8 cellular contexts compared by ENCODE assay signal in the genomic region with DNA sequence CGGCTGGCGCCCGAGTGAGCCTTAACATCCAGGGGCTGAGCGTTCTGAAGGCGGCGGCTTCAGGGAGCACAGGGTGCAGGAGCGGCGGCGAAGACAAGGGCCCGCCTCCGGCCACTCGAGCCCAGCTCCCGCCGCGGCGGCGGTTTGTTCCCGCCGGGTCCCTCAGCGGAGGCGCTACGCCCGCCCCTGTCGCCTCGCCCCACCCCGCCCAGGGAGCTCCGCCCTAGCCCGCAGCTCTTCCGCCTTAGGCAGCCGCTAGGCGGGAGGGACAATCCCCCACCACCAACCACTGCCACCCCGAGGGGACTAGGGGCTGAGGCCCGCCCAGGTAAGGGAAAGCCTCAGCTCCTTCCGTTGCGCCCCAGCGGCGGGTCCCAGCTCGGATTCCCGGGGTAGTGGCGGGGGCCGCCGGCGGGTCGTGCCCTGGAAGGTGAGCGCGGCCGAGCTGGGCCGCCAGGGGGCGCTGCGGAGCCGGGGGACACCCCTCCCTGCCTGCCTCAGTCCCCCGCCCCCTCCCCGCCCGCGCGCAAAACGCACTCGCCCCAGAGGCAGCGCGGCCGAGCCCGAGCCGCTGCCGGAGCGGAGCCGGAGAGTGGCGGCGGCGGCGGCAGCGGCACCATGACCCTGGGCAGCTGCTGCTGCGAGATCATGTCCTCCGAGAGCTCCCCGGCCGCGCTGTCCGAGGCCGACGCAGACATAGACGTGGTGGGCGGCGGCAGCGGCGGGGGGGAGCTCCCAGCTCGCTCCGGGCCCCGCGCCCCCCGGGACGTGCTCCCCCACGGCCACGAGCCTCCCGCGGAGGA. TPM values are rescaled to one million over a fixed set of nuclear protein-coding genes. Genes with fewer than 3 reads are reported as not detected.
DNase-seq lines count a peak whose midpoint lies in the region; FAIRE-seq and TF ChIP-seq lines count a peak whose summit lies in the region.

A gene (plus strand): TSS at position 527 of the 803 bp plus-strand sequence. CDS start 92 bp downstream, at position 619.

- TF ChIP-seq POLR2A in H54 (IDR thresholded peaks at IDR 0.05; ENCODE audit: low read depth, low read length) (peak; percentile 78), transverse colon (IDR thresholded peaks at IDR 0.05) (peak; percentile 83)

- H3K9ac ChIP-seq in parathyroid adenoma: no peak within 1 kb of the TSS

- H3K9me3 Mint-ChIP-seq in glutamatergic neuron (ENCODE audit: unreplicated experiment): peaks cover 2% of the 10 kb centered on the region

- H3K4me3 ChIP-seq in parathyroid adenoma (ENCODE audit: low read depth, low read length) (peak within 1 kb of the TSS; percentile 54), transverse colon (peak within 1 kb of the TSS; percentile 61 to 85 (median 72))

- FAIRE-seq in H54 (lab: Jason Lieb, UNC): no peak

- H3K36me3 Mint-ChIP-seq in glutamatergic neuron (ENCODE audit: unreplicated experiment): no peaks in the 10 kb centered on the region

- peak within 1 kb of the TSS; percentile 80 for H3K4me3 Mint-ChIP-seq in glutamatergic neuron (ENCODE audit: unreplicated experiment)

- no peaks in the 10 kb centered on the region for H3K9me3 ChIP-seq in parathyroid adenoma (ENCODE audit: control insufficient read depth, low read length)
- H3K9me3 ChIP-seq in transverse colon: no peaks in the 10 kb centered on the region

- TF ChIP-seq CTCF in LNCAP (IDR thresholded peaks at IDR 0.05) (peak; percentile 95), glutamatergic neuron (IDR thresholded peaks at IDR 0.05; ENCODE audit: partially characterized antibody, unreplicated experiment) (peak; percentile 100), parathyroid adenoma (IDR thresholded peaks at IDR 0.05) (peak; percentile 75), transverse colon (IDR thresholded peaks at IDR 0.05) (peak; percentile 97 to 100 (median 98))

- 1% methylated on average over 91 of the region's 94 CpGs; no CpG with 5 or more reads in 1 of the 2 donors for WGBS in transverse colon (ENCODE audit: low coverage in 1 of 2), 2 donors

- peak within 1 kb of the TSS; percentile 83 for H3K4me2 ChIP-seq in parathyroid adenoma (ENCODE audit: low read length)

- intact Hi-C loops in transverse colon (cut with DNase I; ENCODE audit: low total_unique reads): no loop called here

- no peak for TF ChIP-seq EP300 in transverse colon (IDR thresholded peaks at IDR 0.05; ENCODE audit: low read depth)

- DNase-seq in GM03348 (ENCODE audit: low spot score): peak; percentile 98
- peak; percentile 87 for DNase-seq in H54 (ENCODE audit: insufficient read length, low spot score)
- peak; percentile 81 for DNase-seq in SHP77 (lab: John Stamatoyannopoulos, UW)
- DNase-seq in activated naive CD4-positive, alpha-beta T cell (lab: John Stamatoyannopoulos, UW): peak; percentile 83 to 94 (median 86)
- peak; percentile 92 for DNase-seq in glutamatergic neuron
- DNase-seq in transverse colon: peak; percentile 94

- no peaks in the 10 kb centered on the region for H3K36me3 ChIP-seq in parathyroid adenoma (ENCODE audit: control insufficient read depth, insufficient read depth, low read length)
- no peaks in the 10 kb centered on the region for H3K36me3 ChIP-seq in transverse colon

- peaks cover 7% of the 10 kb centered on the region for H3K4me1 Mint-ChIP-seq in glutamatergic neuron (ENCODE audit: low read depth, unreplicated experiment)

- H3K79me2 ChIP-seq in parathyroid adenoma: no peaks in the 10 kb centered on the region

- no peak within 1 kb of the TSS for H3K27ac Mint-ChIP-seq in glutamatergic neuron (ENCODE audit: unreplicated experiment)

- H3K27me3 ChIP-seq in parathyroid adenoma (ENCODE audit: control insufficient read depth, insufficient read depth, low read length) (no peaks in the 10 kb centered on the region), transverse colon (peaks cover 92% of the 10 kb centered on the region)

- H3K27ac ChIP-seq in parathyroid adenoma (peak within 1 kb of the TSS; percentile 47), transverse colon (peak within 1 kb of the TSS; percentile 85 to 95 (median 91))

- peaks cover 26% of the 10 kb centered on the region for H3K27me3 Mint-ChIP-seq in glutamatergic neuron (ENCODE audit: unreplicated experiment)

- in situ Hi-C loops in transverse colon (cut with MboI; ENCODE audit: low pct_ligation_motif_present in 1 of 4, low pct_unique_long_range_greater_than_20kb in 1 of 4, low sequenced_read_pairs in 3 of 4): loop anchor here in 2 of 4 donors (10.0 to 25.0 kb wide), 2 partner anchors 267 to 275 kb away; no protein-coding TSS in a partner anchor

- no peaks in the 10 kb centered on the region for H3K4me1 ChIP-seq in parathyroid adenoma
- peaks cover 4 to 45% (median 27%) of the 10 kb centered on the region in 4 donors for H3K4me1 ChIP-seq in transverse colon

- H2AFZ ChIP-seq in parathyroid adenoma: peak within 1 kb of the TSS; percentile 77

RNA-seq across cellular contexts. Expression of the gene that starts here (rescaled TPM):
- total RNA-seq in glutamatergic neuron (ENCODE audit: unreplicated experiment) (not detected), transverse colon (10 to 100 TPM; 15.8 to 20.9 (median 17.2) TPM)

Comparison
In these comparisons a context has a peak if more than half of its experiments do, and no peak if none do; other contexts are left out.
1. Peak in every context shown above with its lines: DNase-seq, H3K4me3 ChIP-seq and H3K27ac ChIP-seq.
2. RNA of the gene that starts here (total RNA-seq): 15.8 to 20.9 TPM in transverse colon; not detected in glutamatergic neuron (single experiment); every median in the first group is over 10 times any median in the second.
3. Peak in DNase-seq in glutamatergic neuron; RNA of the gene not detected or under 1 TPM.